Comparison of ENCODE assay signal across 11 cellular contexts in genomic region chr12:57719777-57720605, GRCh38.
"Had no signal": no experiment of that assay in that cellular context is flagged by ENCODE, and none has a peak within 500 bp of the region (broad histone marks: within the 10 kb centered on the region; RNA-seq: fewer than 3 reads in every experiment).

No MANE protein-coding gene starts in this region.

- H3K27me3 Mint-ChIP-seq: activated CD4-positive, alpha-beta memory T cell treated with anti-CD3 and anti-CD28 coated beads for 36 hours had no signal

- H3K27ac Mint-ChIP-seq: activated CD4-positive, alpha-beta memory T cell treated with anti-CD3 and anti-CD28 coated beads for 36 hours had no signal

- H3K4me1 ChIP-seq: gastroesophageal sphincter, tibial artery had no signal

- H3K4me3 ChIP-seq: gastroesophageal sphincter, tibial artery had no signal

- H3K9me3 ChIP-seq: gastroesophageal sphincter, tibial artery had no signal

- H3K4me3 Mint-ChIP-seq: activated CD4-positive, alpha-beta memory T cell treated with anti-CD3 and anti-CD28 coated beads for 36 hours had no signal

- H3K27ac ChIP-seq: gastroesophageal sphincter, tibial artery had no signal

- ATAC-seq: gastroesophageal sphincter had no signal

- H3K9me3 Mint-ChIP-seq: activated CD4-positive, alpha-beta memory T cell treated with anti-CD3 and anti-CD28 coated beads for 36 hours had no signal

- DNase-seq: activated CD4-positive, alpha-beta memory T cell treated with anti-CD3 and anti-CD28 coated beads for 36 hours; activated CD4-positive, CD25-positive, alpha-beta regulatory T cell treated with anti-CD3 and anti-CD28 coated beads, Interleukin-2, amount 50 U/mL, for 72 hours; activated effector memory CD4-positive, alpha-beta T cell treated with Interleukin-2 at 50 U/mL for 16 hours; effector CD8-positive, alpha-beta T cell; hypothalamus; kidney glomerular epithelial cell; mesendoderm; right cardiac atrium; small intestine; tibial artery had no signal
